ENCODE assay signal across 8 cellular contexts in the genomic region with DNA sequence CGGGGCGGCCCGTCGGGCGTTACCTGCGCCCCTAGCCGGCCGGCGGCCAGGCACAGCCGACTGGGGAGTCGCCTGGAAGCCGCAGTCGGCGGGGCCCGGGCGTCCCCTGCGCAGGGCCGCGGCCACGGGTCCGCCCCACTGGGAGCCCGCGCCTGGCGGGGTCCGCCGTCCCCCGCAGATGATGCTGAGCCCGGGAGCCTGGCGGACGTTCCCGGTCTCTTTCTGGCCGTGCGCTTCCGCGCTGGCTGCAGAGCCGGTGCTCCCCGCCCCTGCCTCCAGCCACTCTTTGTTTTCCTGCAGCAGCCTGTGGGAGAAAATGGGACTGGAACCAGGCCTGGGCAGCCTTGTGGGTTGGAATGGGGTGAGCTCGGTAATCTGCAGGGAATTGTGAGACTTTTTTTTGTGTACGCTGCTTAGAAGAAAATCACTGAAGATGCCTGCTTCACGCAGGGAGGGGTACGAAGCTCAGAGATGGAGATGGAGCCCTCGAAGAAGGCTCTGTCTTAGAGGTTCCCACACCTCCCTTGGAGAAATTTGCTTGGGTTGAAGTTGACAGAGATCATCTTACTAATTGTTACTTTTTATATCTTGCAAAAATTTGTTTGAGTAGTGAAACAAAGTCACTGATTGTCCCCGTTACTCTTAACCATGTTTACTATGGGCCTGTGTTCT. TPM values are rescaled to one million over a fixed set of nuclear protein-coding genes. Genes with fewer than 3 reads are reported as not detected.
A peak's percentile ranks its signal among the peaks of the same experiment; 100 is the strongest.
DNase-seq lines count a peak whose midpoint lies in the region; ATAC-seq and TF ChIP-seq lines count a peak whose summit lies in the region.

No MANE protein-coding gene starts in this region.

- H3K27me3 Mint-ChIP-seq in WTC11 (ENCODE audit: low read depth): peaks cover 9% of the 10 kb centered on the region
- H3K27me3 Mint-ChIP-seq in naive thymus-derived CD4-positive, alpha-beta T cell: peaks cover 0 to 9% (median 0%) of the 10 kb centered on the region in 5 donors

- TF ChIP-seq CTCF in WTC11 (IDR thresholded peaks at IDR 0.05): no peak
- no peak for TF ChIP-seq CTCF in fibroblast of pulmonary artery (IDR thresholded peaks at IDR 0.05; ENCODE audit: low read length, missing control alignments)

- H3K4me3 Mint-ChIP-seq in WTC11: peak overlapping the region; percentile 88
- H3K4me3 Mint-ChIP-seq in naive thymus-derived CD4-positive, alpha-beta T cell: peak overlapping the region; percentile 83 to 99 (median 94)

- POLR2A ChIA-PET in WTC11 (lab: Charles Lee): interaction anchor here (1.0 to 1.3 kb wide), 2 partner anchors 26 to 47 kb away, joined by 3 to 5 read pairs; no protein-coding TSS in a partner anchor
- POLR2A ChIA-PET in naive thymus-derived CD4-positive, alpha-beta T cell (lab: Charles Lee): interaction anchor here (1.1 to 6.8 kb wide), 5 partner anchors 10 to 191 kb away, joined by 3 to 55 read pairs (median 4); partner anchors contain the start of genes ACSS1 and ENTPD6

- peaks cover 29% of the 10 kb centered on the region; the same call in 1 of the 2 replicates for H3K4me1 ChIP-seq in HUES6 (ENCODE audit: control insufficient read depth, insufficient read depth, low read length)
- H3K4me1 ChIP-seq in naive thymus-derived CD4-positive, alpha-beta T cell (ENCODE audit: control insufficient read depth in 2 of 2, insufficient read depth in 2 of 2, low read length in 2 of 2): peaks cover 5 to 7% of the 10 kb centered on the region in 2 donors

- no peaks in the 10 kb centered on the region for H3K9me3 ChIP-seq in HUES6 (ENCODE audit: control insufficient read depth, insufficient read depth, low read depth, low read length)
- no peaks in the 10 kb centered on the region for H3K9me3 ChIP-seq in naive thymus-derived CD4-positive, alpha-beta T cell (ENCODE audit: control insufficient read depth in 2 of 3, low read length in 3 of 3)

- peak overlapping the region; percentile 83 for H3K9ac ChIP-seq in HUES6 (ENCODE audit: low read length)

- H3K27ac Mint-ChIP-seq in WTC11: peak overlapping the region; percentile 90
- peak overlapping the region; percentile 68 to 97 (median 85) for H3K27ac Mint-ChIP-seq in naive thymus-derived CD4-positive, alpha-beta T cell

- H3K27ac ChIP-seq in HUES6 (ENCODE audit: low read depth, low read length): no peak overlapping the region; the same call in 1 of the 2 replicates
- H3K27ac ChIP-seq in naive thymus-derived CD4-positive, alpha-beta T cell (ENCODE audit: low read depth, low read length): peak overlapping the region; percentile 75

- peaks cover 15% of the 10 kb centered on the region; the same call in 1 of the 2 replicates for H3K27me3 ChIP-seq in HUES6 (ENCODE audit: control insufficient read depth, insufficient read depth, low read length)
- no peaks in the 10 kb centered on the region for H3K27me3 ChIP-seq in naive thymus-derived CD4-positive, alpha-beta T cell (ENCODE audit: control insufficient read depth in 2 of 2, insufficient read depth in 2 of 2, low read length in 2 of 2)

- H3K9me3 Mint-ChIP-seq in WTC11: peaks cover 2% of the 10 kb centered on the region
- peaks cover 0 to 3% (median under 1%) of the 10 kb centered on the region in 11 donors for H3K9me3 Mint-ChIP-seq in naive thymus-derived CD4-positive, alpha-beta T cell

- H3K4me1 Mint-ChIP-seq in WTC11: peaks cover 39% of the 10 kb centered on the region
- H3K4me1 Mint-ChIP-seq in naive thymus-derived CD4-positive, alpha-beta T cell: peaks cover 19 to 65% (median 52%) of the 10 kb centered on the region in 7 donors

- DNase-seq in Daoy (ENCODE audit: low read depth): peak; percentile 48
- peak; percentile 51 for DNase-seq in WTC11 (ENCODE audit: low spot score)
- DNase-seq in fibroblast of pulmonary artery (ENCODE audit: low read depth): peak; percentile 53
- DNase-seq in naive thymus-derived CD4-positive, alpha-beta T cell: peak in 4 of 9 donors; percentile 10 to 36 (median 23)
- no peak for DNase-seq in NCI-H524 treated with DMSO at 0.1 percent for 48 hours (lab: John Stamatoyannopoulos, UW)
- DNase-seq in NCI-H187 treated with DMSO at 0.1 percent for 48 hours (lab: John Stamatoyannopoulos, UW): no peak

- intact Hi-C loops in naive thymus-derived CD4-positive, alpha-beta T cell (cut with micrococcal nuclease): loop anchor here (1.0 to 10.0 kb wide), 13 partner anchors 9 to 1036 kb away; partner anchors contain the start of genes ABHD12 (in 2 of the 2), GINS1 (in 2 of the 2), NANP (in 2 of the 2) and ZNF337 (in 2 of the 2)

- ATAC-seq in GM21360 (IDR thresholded peaks at IDR 0.05; ENCODE audit: unreplicated experiment) (peak; percentile 26), WTC11 (peak; percentile 15)
- no peak for ATAC-seq in naive thymus-derived CD4-positive, alpha-beta T cell

- H3K36me3 Mint-ChIP-seq in WTC11: peaks cover 5% of the 10 kb centered on the region; the same call in 1 of the 2 replicates
- H3K36me3 Mint-ChIP-seq in naive thymus-derived CD4-positive, alpha-beta T cell: peaks cover 0 to 8% (median 0%) of the 10 kb centered on the region in 5 donors

- H3K4me3 ChIP-seq in HUES6 (ENCODE audit: low read depth, low read length): peak overlapping the region; percentile 90
- H3K4me3 ChIP-seq in fibroblast of pulmonary artery (replicated peaks; ENCODE audit: low read depth, low read length): peak overlapping the region; percentile 81
- H3K4me3 ChIP-seq in naive thymus-derived CD4-positive, alpha-beta T cell (ENCODE audit: low read length): peak overlapping the region; percentile 93

- H3K36me3 ChIP-seq in HUES6 (ENCODE audit: control insufficient read depth, insufficient read depth, low read length): peaks cover 6% of the 10 kb centered on the region
- H3K36me3 ChIP-seq in naive thymus-derived CD4-positive, alpha-beta T cell (ENCODE audit: control insufficient read depth in 2 of 3, insufficient read depth in 3 of 3, low read length in 3 of 3): peaks cover 0 to 3% (median 0%) of the 10 kb centered on the region in 3 experiments

- CTCF ChIA-PET in WTC11 (lab: Charles Lee): interaction anchor here (1.2 to 3.0 kb wide), 9 partner anchors 9 to 184 kb away, joined by 4 to 48 read pairs (median 11); partner anchors contain the start of genes ENTPD6 and VSX1
- CTCF ChIA-PET in naive thymus-derived CD4-positive, alpha-beta T cell (lab: Charles Lee): interaction anchor here (2.1 kb wide), 1 partner anchor 12 kb away, joined by 10 read pairs; no protein-coding TSS in a partner anchor

TF ChIP-seq in WTC11, 78 proteins besides CTCF, POLR2A, EP300 and RAD21:
- TF ChIP-seq MXD4 (CRISPR knock-in tag; IDR thresholded peaks at IDR 0.05; ENCODE audit: borderline replicate concordance) (no peak), ZNF121 (CRISPR knock-in tag; IDR thresholded peaks at IDR 0.05) (no peak), ZNF219 (CRISPR knock-in tag; IDR thresholded peaks at IDR 0.05; ENCODE audit: borderline replicate concordance) (no peak), ATF1 (CRISPR knock-in tag; IDR thresholded peaks at IDR 0.05) (no peak)
- TF ChIP-seq, protein P1, sequence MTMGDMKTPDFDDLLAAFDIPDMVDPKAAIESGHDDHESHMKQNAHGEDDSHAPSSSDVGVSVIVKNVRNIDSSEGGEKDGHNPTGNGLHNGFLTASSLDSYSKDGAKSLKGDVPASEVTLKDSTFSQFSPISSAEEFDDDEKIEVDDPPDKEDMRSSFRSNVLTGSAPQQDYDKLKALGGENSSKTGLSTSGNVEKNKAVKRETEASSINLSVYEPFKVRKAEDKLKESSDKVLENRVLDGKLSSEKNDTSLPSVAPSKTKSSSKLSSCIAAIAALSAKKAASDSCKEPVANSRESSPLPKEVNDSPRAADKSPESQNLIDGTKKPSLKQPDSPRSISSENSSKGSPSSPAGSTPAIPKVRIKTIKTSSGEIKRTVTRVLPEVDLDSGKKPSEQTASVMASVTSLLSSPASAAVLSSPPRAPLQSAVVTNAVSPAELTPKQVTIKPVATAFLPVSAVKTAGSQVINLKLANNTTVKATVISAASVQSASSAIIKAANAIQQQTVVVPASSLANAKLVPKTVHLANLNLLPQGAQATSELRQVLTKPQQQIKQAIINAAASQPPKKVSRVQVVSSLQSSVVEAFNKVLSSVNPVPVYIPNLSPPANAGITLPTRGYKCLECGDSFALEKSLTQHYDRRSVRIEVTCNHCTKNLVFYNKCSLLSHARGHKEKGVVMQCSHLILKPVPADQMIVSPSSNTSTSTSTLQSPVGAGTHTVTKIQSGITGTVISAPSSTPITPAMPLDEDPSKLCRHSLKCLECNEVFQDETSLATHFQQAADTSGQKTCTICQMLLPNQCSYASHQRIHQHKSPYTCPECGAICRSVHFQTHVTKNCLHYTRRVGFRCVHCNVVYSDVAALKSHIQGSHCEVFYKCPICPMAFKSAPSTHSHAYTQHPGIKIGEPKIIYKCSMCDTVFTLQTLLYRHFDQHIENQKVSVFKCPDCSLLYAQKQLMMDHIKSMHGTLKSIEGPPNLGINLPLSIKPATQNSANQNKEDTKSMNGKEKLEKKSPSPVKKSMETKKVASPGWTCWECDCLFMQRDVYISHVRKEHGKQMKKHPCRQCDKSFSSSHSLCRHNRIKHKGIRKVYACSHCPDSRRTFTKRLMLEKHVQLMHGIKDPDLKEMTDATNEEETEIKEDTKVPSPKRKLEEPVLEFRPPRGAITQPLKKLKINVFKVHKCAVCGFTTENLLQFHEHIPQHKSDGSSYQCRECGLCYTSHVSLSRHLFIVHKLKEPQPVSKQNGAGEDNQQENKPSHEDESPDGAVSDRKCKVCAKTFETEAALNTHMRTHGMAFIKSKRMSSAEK (CRISPR knock-in tag; IDR thresholded peaks at IDR 0.05; ENCODE audit: borderline replicate concordance): no peak
- TF ChIP-seq, protein P2, sequence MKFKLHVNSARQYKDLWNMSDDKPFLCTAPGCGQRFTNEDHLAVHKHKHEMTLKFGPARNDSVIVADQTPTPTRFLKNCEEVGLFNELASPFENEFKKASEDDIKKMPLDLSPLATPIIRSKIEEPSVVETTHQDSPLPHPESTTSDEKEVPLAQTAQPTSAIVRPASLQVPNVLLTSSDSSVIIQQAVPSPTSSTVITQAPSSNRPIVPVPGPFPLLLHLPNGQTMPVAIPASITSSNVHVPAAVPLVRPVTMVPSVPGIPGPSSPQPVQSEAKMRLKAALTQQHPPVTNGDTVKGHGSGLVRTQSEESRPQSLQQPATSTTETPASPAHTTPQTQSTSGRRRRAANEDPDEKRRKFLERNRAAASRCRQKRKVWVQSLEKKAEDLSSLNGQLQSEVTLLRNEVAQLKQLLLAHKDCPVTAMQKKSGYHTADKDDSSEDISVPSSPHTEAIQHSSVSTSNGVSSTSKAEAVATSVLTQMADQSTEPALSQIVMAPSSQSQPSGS (CRISPR knock-in tag; IDR thresholded peaks at IDR 0.05; ENCODE audit: borderline replicate concordance, low read depth): no peak

RNA-seq across cellular contexts. Expression of gene PYGB, which starts 0.8 kb away (rescaled TPM):
- 54.8 and 59.9 TPM in 2 replicates for total RNA-seq in Daoy (2014; rRNA removed; shearing (Covaris generic))
- 44.5 to 48.5 TPM (median 46.3 TPM) in 3 replicates for total RNA-seq in WTC11 (2021)
- total RNA-seq in naive thymus-derived CD4-positive, alpha-beta T cell: 10 to 100 TPM; 29.8 to 45.2 (median 43.6) TPM
- polyA plus RNA-seq in naive thymus-derived CD4-positive, alpha-beta T cell: 10 to 100 TPM; 55.9 to 81.6 TPM

RNA-seq across cellular contexts. Expression of gene ENTPD6, which starts 53.1 kb away (rescaled TPM):
- total RNA-seq in Daoy (2014; rRNA removed; shearing (Covaris generic)): 28.9 and 33.2 TPM in 2 replicates
- 41.1 to 56.9 TPM (median 47.4 TPM) in 3 replicates for total RNA-seq in WTC11 (2021)
- 100 to 1,000 TPM in 2 of 5 experiments, 10 to 100 TPM in 3; 41.1 to 108 (median 74.4) TPM for total RNA-seq in naive thymus-derived CD4-positive, alpha-beta T cell
- polyA plus RNA-seq in naive thymus-derived CD4-positive, alpha-beta T cell: 10 to 100 TPM; 43.7 to 56.9 TPM

Comparison
In these comparisons a context has a peak if more than half of its experiments do, and no peak if none do; other contexts are left out.
1. DNase-seq: peak in Daoy (single experiment), WTC11 (single experiment) and fibroblast of pulmonary artery (single experiment); none in NCI-H524 treated with DMSO at 0.1 percent for 48 hours (single experiment) and NCI-H187 treated with DMSO at 0.1 percent for 48 hours (single experiment).
2. Peak in every context shown above with its lines, with median percentiles within 50 percentile points of each other: H3K4me3 ChIP-seq.